Comparison of ENCODE assay signal across 1 cellular context in genomic region chr1:95069711-95070093, GRCh38.
A peak's percentile ranks its signal among the peaks of the same experiment; 100 is the strongest.
TF ChIP-seq lines count a peak whose summit lies in the region.

No MANE protein-coding gene starts in this region.

TF ChIP-seq in HepG2, 621 proteins besides CTCF, POLR2A, EP300 and RAD21:
- TF ChIP-seq RNF219 (CRISPR knock-in tag; IDR thresholded peaks at IDR 0.05), result 0 out of 2 replicates have a peak, but pooled peaks have one; percentile 2
- TF ChIP-seq ZBTB42 (CRISPR knock-in tag; IDR thresholded peaks at IDR 0.05), result no peak
- TF ChIP-seq JUND (CRISPR knock-in tag; IDR thresholded peaks at IDR 0.05), result no peak
- 0 out of 2 replicates have a peak, but pooled peaks have one; percentile 0 for TF ChIP-seq IRF2 (CRISPR knock-in tag; IDR thresholded peaks at IDR 0.05)
- TF ChIP-seq SMAD3 (CRISPR knock-in tag; IDR thresholded peaks at IDR 0.05), result 0 out of 2 replicates have a peak, but pooled peaks have one; percentile 21
- no peak for TF ChIP-seq SRY (CRISPR knock-in tag; IDR thresholded peaks at IDR 0.05)
- TF ChIP-seq ASH2L (IDR thresholded peaks at IDR 0.05; ENCODE audit: insufficient read length, low read depth, low read length), result peak; percentile 4
- TF ChIP-seq HDAC2 (CRISPR knock-in tag; IDR thresholded peaks at IDR 0.05), result 0 out of 2 replicates have a peak, but pooled peaks have one; percentile 4
- TF ChIP-seq KLF16 (CRISPR knock-in tag; IDR thresholded peaks at IDR 0.05), result peak in 1 of 2 experiments; percentile 5; a peak in 1 of 4 replicates
